Comparison of ENCODE assay signal across 12 cellular contexts in genomic region chr16:86383488-86384262, GRCh38.
DNase-seq lines count a peak whose midpoint lies in the region; FAIRE-seq and TF ChIP-seq lines count a peak whose summit lies in the region.
"Had no signal": no experiment of that assay in that cellular context is flagged by ENCODE, and none has a peak within 500 bp of the region (broad histone marks: within the 10 kb centered on the region; RNA-seq: fewer than 3 reads in every experiment).

No MANE protein-coding gene starts in this region.

- 26% methylated on average over 5 to 7 of the region's 7 CpGs for WGBS in transverse colon (ENCODE audit: low coverage in 1 of 2), 2 donors

- H3K27me3 ChIP-seq in transverse colon: no peaks in the 10 kb centered on the region

- H3K4me3 ChIP-seq in transverse colon: no peak overlapping the region
- H3K4me3 ChIP-seq: suprapubic skin had no signal

- FAIRE-seq in RCC 7860 (lab: Jason Lieb, UNC): no peak
- FAIRE-seq: A204.1 had no signal

- intact Hi-C loops in transverse colon (cut with DNase I; ENCODE audit: low total_unique reads): no loop called here

- no peaks in the 10 kb centered on the region for H3K9me3 ChIP-seq in transverse colon
- H3K9me3 ChIP-seq: suprapubic skin had no signal

- H3K27ac ChIP-seq in transverse colon: peak overlapping the region; percentile 52 to 67 (median 60)
- H3K27ac ChIP-seq: suprapubic skin had no signal

- no peaks in the 10 kb centered on the region for H3K36me3 ChIP-seq in transverse colon
- H3K36me3 ChIP-seq: suprapubic skin had no signal

- no peak for TF ChIP-seq CTCF in transverse colon (IDR thresholded peaks at IDR 0.05)

- in situ Hi-C loops in transverse colon (cut with MboI; ENCODE audit: low pct_ligation_motif_present in 1 of 4, low pct_unique_long_range_greater_than_20kb in 1 of 4, low sequenced_read_pairs in 3 of 4): no loop called here

- TF ChIP-seq EP300 in transverse colon (IDR thresholded peaks at IDR 0.05; ENCODE audit: low read depth): no peak

- no peak for TF ChIP-seq POLR2A in transverse colon (IDR thresholded peaks at IDR 0.05)

- DNase-seq in SIG-M5 treated with dmso at 0.1 percent for 504 hours (lab: John Stamatoyannopoulos, UW; ENCODE audit: unreplicated experiment) (peak; percentile 61), SIG-M5 (lab: John Stamatoyannopoulos, UW) (no peak), RCC 7860 (ENCODE audit: low spot score) (peak; percentile 12), fibroblast of the conjunctiva (ENCODE audit: low read depth) (peak; percentile 74), transverse colon (no peak), DMS79 treated with DMSO at 0.1 percent for 48 hours (lab: John Stamatoyannopoulos, UW) (no peak), NCI-H1930 (lab: John Stamatoyannopoulos, UW) (no peak), NCI-H345 treated with DMSO at 0.1 percent for 48 hours (lab: John Stamatoyannopoulos, UW; ENCODE audit: unreplicated experiment) (no peak)
- DNase-seq: activated CD8-positive, alpha-beta memory T cell treated with anti-CD3 and anti-CD28 coated beads, Interleukin-2, amount 10 ng/mL, durations not matched to agents 7 days and 5 days; NCI-H2171 had no signal

- peaks cover 0 to 2% (median 0%) of the 10 kb centered on the region in 4 donors for H3K4me1 ChIP-seq in transverse colon
- H3K4me1 ChIP-seq: suprapubic skin had no signal

Comparison
In these comparisons a context has a peak if more than half of its experiments do, and no peak if none do; other contexts are left out.
1. DNase-seq: peak in SIG-M5 treated with dmso at 0.1 percent for 504 hours (single experiment), RCC 7860 (single experiment) and fibroblast of the conjunctiva (single experiment); none in SIG-M5 (single experiment), transverse colon (single experiment), DMS79 treated with DMSO at 0.1 percent for 48 hours (single experiment), NCI-H1930 (0 of 2) and NCI-H345 treated with DMSO at 0.1 percent for 48 hours (single experiment).